In the genomic region with DNA sequence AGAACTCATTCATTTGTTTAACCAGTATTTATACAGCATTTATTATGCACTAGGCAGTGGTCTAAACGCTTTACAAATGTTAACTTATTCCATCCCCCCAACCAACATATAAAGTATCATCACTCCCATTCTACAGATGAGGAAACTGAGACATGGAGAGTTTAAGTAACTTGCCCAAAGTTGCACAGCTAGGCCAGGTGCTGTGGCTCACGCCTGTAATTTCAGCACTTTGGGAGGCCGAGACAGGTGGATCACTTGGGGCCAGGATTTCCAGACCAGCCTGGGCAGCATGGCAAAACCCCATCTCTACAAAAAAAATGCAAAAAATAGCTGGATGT, we compare ENCODE assay signal across 21 cellular contexts.
"Had no signal": no experiment of that assay in that cellular context is flagged by ENCODE, and none has a peak within 500 bp of the region (broad histone marks: within the 10 kb centered on the region; RNA-seq: fewer than 3 reads in every experiment).

No MANE protein-coding gene starts in this region.

- H3K36me3 ChIP-seq: SJSA1 had no signal

- DNase-seq: IMR-90, Kasumi-1, MM.1S, NCI-H1092 treated with DMSO at 0.1 percent for 48 hours, NCI-H1436, NCI-H2029, NCI-H2081 treated with DMSO at 0.1 percent for 48 hours, NCI-H2171, NCI-H226, NCI-H446, NCI-H510A, NCI-H524 treated with DMSO at 0.1 percent for 48 hours, NCI-H69, NCI-H774, Right ventricle myocardium superior, RPMI8226, SIG-M5 had no signal

- H3K9ac ChIP-seq: KMS-11 had no signal

- H3K4me2 ChIP-seq: KMS-11 had no signal

- H3K4me1 ChIP-seq: SJSA1 had no signal

- H3K4me3 ChIP-seq: SJSA1, SK-N-MC had no signal

- H3K9me3 ChIP-seq: SJSA1 had no signal

- H3K27me3 ChIP-seq: SJSA1 had no signal

- H3K27ac ChIP-seq: HL-60, KMS-11, SJSA1, SK-N-MC had no signal
